ENCODE assay signal across 8 cellular contexts in genomic region chr15:31870336-31871158, GRCh38. TPM values are rescaled to one million over a fixed set of nuclear protein-coding genes. Genes with fewer than 3 reads are reported as not detected.
DNase-seq lines count a peak whose midpoint lies in the region; ATAC-seq lines count a peak whose summit lies in the region.

Gene OTUD7A (minus strand): TSS chr15:31870673.

- peak; percentile 92 for ATAC-seq in GM18907 (IDR thresholded peaks at IDR 0.05; ENCODE audit: unreplicated experiment)
- peak; percentile 87 for ATAC-seq in HG03139 (IDR thresholded peaks at IDR 0.05; ENCODE audit: unreplicated experiment)

- in situ Hi-C loops in ACHN (cut with HindIII; ENCODE audit: low pct_ligation_motif_present, low pct_unique_long_range_greater_than_20kb, low sequenced_read_pairs) = no loop called here

- DNase-seq in ACHN (peak; percentile 70), NCI-H226 (peak; percentile 39), cerebellum (ENCODE audit: low spot score) (peak; percentile 97), kidney glomerular epithelial cell (lab: John Stamatoyannopoulos, UW) (peak; percentile 71)
- DNase-seq in activated CD4-positive, CD25-positive, alpha-beta regulatory T cell treated with anti-CD3 and anti-CD28 coated beads, Interleukin-2, amount 50 U/mL, for 72 hours = peak; percentile 86
- peak; percentile 78 to 83 for DNase-seq in stimulated activated CD4-positive, alpha-beta T cell treated with anti-CD3 and anti-CD28 coated beads, Interleukin-15, amount 100 ng/mL, for 1 hour (ENCODE audit: low read depth in 1 of 2, low spot score in 1 of 2)

RNA-seq across cellular contexts. Expression of gene OTUD7A, which starts in this region (rescaled TPM):
- total RNA-seq in cerebellum = 20.1 TPM

Comparison
In these comparisons a context has a peak if more than half of its experiments do, and no peak if none do; other contexts are left out.
1. Peak in every context shown above with its lines: DNase-seq and ATAC-seq.
2. DNase-seq: peak in every context shown above with its lines; median percentile 97 in cerebellum; 86 in activated CD4-positive, CD25-positive, alpha-beta regulatory T cell treated with anti-CD3 and anti-CD28 coated beads, Interleukin-2, amount 50 U/mL, for 72 hours; 80 in stimulated activated CD4-positive, alpha-beta T cell treated with anti-CD3 and anti-CD28 coated beads, Interleukin-15, amount 100 ng/mL, for 1 hour; 71 in kidney glomerular epithelial cell; 70 in ACHN; 39 in NCI-H226.